Comparison of ENCODE assay signal across 8 cellular contexts in genomic region chr12:56078931-56079728, GRCh38. TPM values are rescaled to one million over a fixed set of nuclear protein-coding genes. Genes with fewer than 3 reads are reported as not detected.
DNase-seq lines count a peak whose midpoint lies in the region; ATAC-seq and TF ChIP-seq lines count a peak whose summit lies in the region.

No MANE protein-coding gene starts in this region.

- H3K4me1 ChIP-seq in HEK293 (ENCODE audit: control insufficient read depth, insufficient read depth, low read length) = no peaks in the 10 kb centered on the region; the same call in 1 of the 2 replicates

- ATAC-seq in HG02970 (IDR thresholded peaks at IDR 0.05; ENCODE audit: low FRiP score, unreplicated experiment) = no peak

- DNase-seq in DMS79 treated with DMSO at 0.1 percent for 48 hours (lab: John Stamatoyannopoulos, UW) (peak; percentile 51), NCI-H345 (lab: John Stamatoyannopoulos, UW) (peak; percentile 66), kidney epithelial cell (ENCODE audit: low read depth) (peak; percentile 62)
- DNase-seq in activated CD4-positive, alpha-beta T cell treated with anti-CD3 and anti-CD28 coated beads for 24 hours (ENCODE audit: low read depth in 2 of 2) = peak; percentile 19 to 41
- peak; percentile 51 for DNase-seq in stimulated activated CD4-positive, alpha-beta T cell treated with anti-CD3 and anti-CD28 coated beads, Interleukin-12 subunit alpha, Interleukin-12 subunit beta, amount 100 ng/mL, for 4 hours

- CTCF ChIA-PET in HEK293 (lab: Yijun Ruan, JAX) = interaction anchor here (0.6 to 3.3 kb wide), 13 partner anchors 12 to 1643 kb away, joined by 3 to 26 read pairs (median 4); partner anchors contain the start of genes PA2G4 and ZC3H10

- no peaks in the 10 kb centered on the region for H3K9me3 ChIP-seq in HEK293 (ENCODE audit: control insufficient read depth, insufficient read depth, low read depth, low read length)

- POLR2A ChIA-PET in HEK293 (lab: Yijun Ruan, JAX) = interaction anchor here (0.5 to 4.6 kb wide), 14 partner anchors 10 to 518 kb away, joined by 3 to 54 read pairs (median 4); partner anchors contain the start of genes ESYT1, PA2G4, RAB5B and RPL41

- H3K36me3 ChIP-seq in HEK293 (ENCODE audit: control insufficient read depth in 2 of 2, insufficient read depth in 1 of 2, low read length in 2 of 2) = no peaks in the 10 kb centered on the region
- H3K36me3 ChIP-seq in kidney epithelial cell (ENCODE audit: control insufficient read depth, insufficient read depth, low read length) = no peaks in the 10 kb centered on the region

- peaks cover 7% of the 10 kb centered on the region for H3K27me3 ChIP-seq in kidney epithelial cell (ENCODE audit: control insufficient read depth, insufficient read depth, low read length)

- H3K27ac ChIP-seq in HEK293 (ENCODE audit: extremely low read depth, low read depth, low read length) (peak overlapping the region; percentile 64; the same call in 1 of the 2 replicates), cingulate gyrus (ENCODE audit: low read depth, low read length) (peak overlapping the region; percentile 69)

- TF ChIP-seq CTCF in HEK293 (tag by site-specific recombination; IDR thresholded peaks at IDR 0.05) (peak; percentile 92), kidney epithelial cell (IDR thresholded peaks at IDR 0.05; ENCODE audit: insufficient read depth, low read length, poor library complexity, severe bottlenecking) (peak; percentile 85)

- H3K4me3 ChIP-seq in HEK293 (ENCODE audit: low read depth, low read length) (peak overlapping the region; percentile 40), kidney epithelial cell (ENCODE audit: low read depth, low read length) (peak overlapping the region; percentile 50)

TF ChIP-seq in HEK293, 187 proteins besides CTCF, POLR2A, EP300 and RAD21 (continues in another document):
- TF ChIP-seq ZNF391 (tag by site-specific recombination; IDR thresholded peaks at IDR 0.05; ENCODE audit: borderline replicate concordance, low read depth) = 0 out of 2 replicates have a peak, but pooled peaks have one; percentile 62
- peak; percentile 94 for TF ChIP-seq GLIS2 (tag by site-specific recombination; IDR thresholded peaks at IDR 0.05)
- TF ChIP-seq ZNF654 (tag by site-specific recombination; IDR thresholded peaks at IDR 0.05; ENCODE audit: low read depth) = peak; percentile 31; the same call in 1 of the 2 replicates
- TF ChIP-seq ZBTB20 (tag by site-specific recombination; IDR thresholded peaks at IDR 0.05) = peak; percentile 36; the same call in 1 of the 2 replicates
- TF ChIP-seq, protein P1, sequence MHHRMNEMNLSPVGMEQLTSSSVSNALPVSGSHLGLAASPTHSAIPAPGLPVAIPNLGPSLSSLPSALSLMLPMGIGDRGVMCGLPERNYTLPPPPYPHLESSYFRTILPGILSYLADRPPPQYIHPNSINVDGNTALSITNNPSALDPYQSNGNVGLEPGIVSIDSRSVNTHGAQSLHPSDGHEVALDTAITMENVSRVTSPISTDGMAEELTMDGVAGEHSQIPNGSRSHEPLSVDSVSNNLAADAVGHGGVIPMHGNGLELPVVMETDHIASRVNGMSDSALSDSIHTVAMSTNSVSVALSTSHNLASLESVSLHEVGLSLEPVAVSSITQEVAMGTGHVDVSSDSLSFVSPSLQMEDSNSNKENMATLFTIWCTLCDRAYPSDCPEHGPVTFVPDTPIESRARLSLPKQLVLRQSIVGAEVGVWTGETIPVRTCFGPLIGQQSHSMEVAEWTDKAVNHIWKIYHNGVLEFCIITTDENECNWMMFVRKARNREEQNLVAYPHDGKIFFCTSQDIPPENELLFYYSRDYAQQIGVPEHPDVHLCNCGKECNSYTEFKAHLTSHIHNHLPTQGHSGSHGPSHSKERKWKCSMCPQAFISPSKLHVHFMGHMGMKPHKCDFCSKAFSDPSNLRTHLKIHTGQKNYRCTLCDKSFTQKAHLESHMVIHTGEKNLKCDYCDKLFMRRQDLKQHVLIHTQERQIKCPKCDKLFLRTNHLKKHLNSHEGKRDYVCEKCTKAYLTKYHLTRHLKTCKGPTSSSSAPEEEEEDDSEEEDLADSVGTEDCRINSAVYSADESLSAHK (tag by site-specific recombination; IDR thresholded peaks at IDR 0.05) = no peak
- peak; percentile 91 for TF ChIP-seq ZEB2 (tag by site-specific recombination; IDR thresholded peaks at IDR 0.05)
- no peak for TF ChIP-seq ZNF221 (tag by site-specific recombination; IDR thresholded peaks at IDR 0.05; ENCODE audit: borderline replicate concordance)
- TF ChIP-seq ZNF433 (tag by site-specific recombination; IDR thresholded peaks at IDR 0.05; ENCODE audit: low read depth) = no peak
- peak; percentile 47; the same call in 1 of the 2 replicates for TF ChIP-seq ZNF777 (tag by site-specific recombination; IDR thresholded peaks at IDR 0.05; ENCODE audit: borderline replicate concordance)
- TF ChIP-seq ZBTB11 (tag by site-specific recombination; conservative IDR thresholded peaks at IDR 0.05; ENCODE audit: low read depth) = peak; percentile 83
- TF ChIP-seq ZNF776 (tag by site-specific recombination; IDR thresholded peaks at IDR 0.05; ENCODE audit: borderline replicate concordance) = no peak
- TF ChIP-seq ZBTB7A (tag by site-specific recombination; IDR thresholded peaks at IDR 0.05; ENCODE audit: low read depth) = 0 out of 2 replicates have a peak, but pooled peaks have one; percentile 45
- TF ChIP-seq BCL11B (tag by site-specific recombination; IDR thresholded peaks at IDR 0.05; ENCODE audit: low read depth) = peak; percentile 81; the same call in 1 of the 2 replicates
- peak; percentile 50 for TF ChIP-seq ZFP69B (tag by site-specific recombination; IDR thresholded peaks at IDR 0.05)
- TF ChIP-seq ZNF629 (tag by site-specific recombination; IDR thresholded peaks at IDR 0.05) = 0 out of 2 replicates have a peak, but pooled peaks have one; percentile 68
- TF ChIP-seq BCL11A (tag by site-specific recombination; IDR thresholded peaks at IDR 0.05; ENCODE audit: low read depth) = peak; percentile 68; the same call in 1 of the 2 replicates
- TF ChIP-seq ZNF398 (tag by site-specific recombination; IDR thresholded peaks at IDR 0.05) = peak; percentile 92
- peak; percentile 66; the same call in 1 of the 2 replicates for TF ChIP-seq ZBTB48 (tag by site-specific recombination; IDR thresholded peaks at IDR 0.05)
- TF ChIP-seq ZIC2 (tag by site-specific recombination; IDR thresholded peaks at IDR 0.05) = peak; percentile 82
- no peak for TF ChIP-seq SP3 (tag by site-specific recombination; IDR thresholded peaks at IDR 0.05)
- peak; percentile 32 for TF ChIP-seq KLF9 (tag by site-specific recombination; IDR thresholded peaks at IDR 0.05; ENCODE audit: low read depth)
- 0 out of 2 replicates have a peak, but pooled peaks have one; percentile 19 for TF ChIP-seq MYNN (tag by site-specific recombination; IDR thresholded peaks at IDR 0.05; ENCODE audit: borderline replicate concordance)
- TF ChIP-seq ZNF501 (tag by site-specific recombination; IDR thresholded peaks at IDR 0.05) = peak; percentile 91

RNA-seq across cellular contexts. Expression of gene ERBB3, which starts 0.8 kb away (rescaled TPM):
- 12.3 and 17.3 TPM in 2 replicates for total RNA-seq in kidney epithelial cell

RNA-seq across cellular contexts. Expression of gene PA2G4, which starts 25.2 kb away (rescaled TPM):
- total RNA-seq in kidney epithelial cell = 149 and 179 TPM in 2 replicates

RNA-seq across cellular contexts. Expression of gene RPL41, which starts 37.3 kb away (rescaled TPM):
- 2,735 and 3,237 TPM in 2 replicates for total RNA-seq in kidney epithelial cell

RNA-seq across cellular contexts. Expression of gene RPS26, which starts 37.4 kb away (rescaled TPM):
- 1,382 and 1,633 TPM in 2 replicates for total RNA-seq in kidney epithelial cell

RNA-seq across cellular contexts. Expression of gene ZC3H10, which starts 38.9 kb away (rescaled TPM):
- 3.0 and 4.7 TPM in 2 replicates for total RNA-seq in kidney epithelial cell
